ENCODE assay signal across 12 cellular contexts in the genomic region with DNA sequence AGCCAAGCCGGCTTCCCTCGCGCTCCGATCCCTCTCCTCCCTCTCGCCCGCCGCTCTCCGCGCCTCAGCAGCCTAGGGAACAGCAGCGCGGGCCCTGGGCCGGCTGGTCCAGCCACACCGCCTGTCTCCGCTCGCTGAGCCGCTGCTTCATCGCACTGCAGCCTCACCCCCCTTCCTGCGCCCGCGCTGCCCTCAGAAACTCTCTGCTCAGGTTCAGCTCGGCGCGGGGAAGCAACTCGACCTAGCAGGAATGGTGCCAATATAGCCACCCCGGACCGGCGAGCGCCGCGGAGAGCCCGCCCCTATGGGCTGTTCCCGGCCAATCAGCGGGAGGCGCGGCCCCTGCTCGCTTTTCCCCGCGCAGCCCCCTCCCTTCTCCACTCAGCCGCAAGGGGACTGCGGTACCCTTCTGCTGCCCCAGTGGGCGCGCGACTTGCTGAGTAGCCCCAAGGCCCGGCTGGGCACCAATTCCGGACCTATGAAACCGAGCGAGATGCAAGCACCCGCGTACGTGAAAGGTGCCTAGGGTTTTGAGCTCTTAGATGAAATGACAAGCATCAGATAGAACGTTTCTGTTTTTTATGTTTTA. TPM values are rescaled to one million over a fixed set of nuclear protein-coding genes. Genes with fewer than 3 reads are reported as not detected.
A peak's percentile ranks its signal among the peaks of the same experiment; 100 is the strongest.
DNase-seq lines count a peak whose midpoint lies in the region; ATAC-seq and TF ChIP-seq lines count a peak whose summit lies in the region.
"Had no signal": no experiment of that assay in that cellular context is flagged by ENCODE, and none has a peak within 500 bp of the region (broad histone marks: within the 10 kb centered on the region; RNA-seq: fewer than 3 reads in every experiment).

A gene with protein sequence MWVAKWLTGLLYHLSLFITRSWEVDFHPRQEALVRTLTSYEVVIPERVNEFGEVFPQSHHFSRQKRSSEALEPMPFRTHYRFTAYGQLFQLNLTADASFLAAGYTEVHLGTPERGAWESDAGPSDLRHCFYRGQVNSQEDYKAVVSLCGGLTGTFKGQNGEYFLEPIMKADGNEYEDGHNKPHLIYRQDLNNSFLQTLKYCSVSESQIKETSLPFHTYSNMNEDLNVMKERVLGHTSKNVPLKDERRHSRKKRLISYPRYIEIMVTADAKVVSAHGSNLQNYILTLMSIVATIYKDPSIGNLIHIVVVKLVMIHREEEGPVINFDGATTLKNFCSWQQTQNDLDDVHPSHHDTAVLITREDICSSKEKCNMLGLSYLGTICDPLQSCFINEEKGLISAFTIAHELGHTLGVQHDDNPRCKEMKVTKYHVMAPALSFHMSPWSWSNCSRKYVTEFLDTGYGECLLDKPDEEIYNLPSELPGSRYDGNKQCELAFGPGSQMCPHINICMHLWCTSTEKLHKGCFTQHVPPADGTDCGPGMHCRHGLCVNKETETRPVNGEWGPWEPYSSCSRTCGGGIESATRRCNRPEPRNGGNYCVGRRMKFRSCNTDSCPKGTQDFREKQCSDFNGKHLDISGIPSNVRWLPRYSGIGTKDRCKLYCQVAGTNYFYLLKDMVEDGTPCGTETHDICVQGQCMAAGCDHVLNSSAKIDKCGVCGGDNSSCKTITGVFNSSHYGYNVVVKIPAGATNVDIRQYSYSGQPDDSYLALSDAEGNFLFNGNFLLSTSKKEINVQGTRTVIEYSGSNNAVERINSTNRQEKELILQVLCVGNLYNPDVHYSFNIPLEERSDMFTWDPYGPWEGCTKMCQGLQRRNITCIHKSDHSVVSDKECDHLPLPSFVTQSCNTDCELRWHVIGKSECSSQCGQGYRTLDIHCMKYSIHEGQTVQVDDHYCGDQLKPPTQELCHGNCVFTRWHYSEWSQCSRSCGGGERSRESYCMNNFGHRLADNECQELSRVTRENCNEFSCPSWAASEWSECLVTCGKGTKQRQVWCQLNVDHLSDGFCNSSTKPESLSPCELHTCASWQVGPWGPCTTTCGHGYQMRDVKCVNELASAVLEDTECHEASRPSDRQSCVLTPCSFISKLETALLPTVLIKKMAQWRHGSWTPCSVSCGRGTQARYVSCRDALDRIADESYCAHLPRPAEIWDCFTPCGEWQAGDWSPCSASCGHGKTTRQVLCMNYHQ (N-terminal part only) (minus strand): TSS at position 233 of the 589 bp plus-strand sequence. CDS start 282 bp downstream, outside the sequence.

- no peak within 1 kb of the TSS for H2BK120ac ChIP-seq in trophoblast cell (ENCODE audit: insufficient read depth, low read length, poor library complexity)

- no peak within 1 kb of the TSS for H4K8ac ChIP-seq in trophoblast cell (ENCODE audit: low read depth, low read length)

- peak; percentile 55; the same call in 2 of the 3 replicates for ATAC-seq in RWPE2 (ENCODE audit: low read depth)
- ATAC-seq: effector memory CD8-positive, alpha-beta T cell had no signal

- H3K79me1 ChIP-seq in trophoblast cell (ENCODE audit: low read length) = no peaks in the 10 kb centered on the region

- H3K27ac ChIP-seq in RWPE2 (ENCODE audit: poor library complexity, severe bottlenecking) (no peak within 1 kb of the TSS), trophoblast cell (ENCODE audit: low read depth, low read length) (no peak within 1 kb of the TSS), colonic mucosa (no peak within 1 kb of the TSS)

- no peak within 1 kb of the TSS for H2AK5ac ChIP-seq in trophoblast cell (ENCODE audit: low read length)

- H4K91ac ChIP-seq in trophoblast cell (ENCODE audit: low read depth, low read length) = no peak within 1 kb of the TSS

- no CpG with 5 or more reads among the region's 51 CpGs for WGBS in trophoblast cell (ENCODE audit: extremely low coverage, insufficient coverage, insufficient read length)

- intact Hi-C loops in colonic mucosa (cut with DNase I) = no loop called here

- no peak within 1 kb of the TSS for H3K4ac ChIP-seq in trophoblast cell (ENCODE audit: low read depth, low read length)

- H2BK5ac ChIP-seq in trophoblast cell (ENCODE audit: low read depth, low read length, poor library complexity) = no peak within 1 kb of the TSS

- H4K12ac ChIP-seq in trophoblast cell (ENCODE audit: low read depth, low read length) = no peak within 1 kb of the TSS

- H3K14ac ChIP-seq in trophoblast cell (ENCODE audit: low read length) = no peak within 1 kb of the TSS

- H3K4me1 ChIP-seq in RWPE2 (ENCODE audit: insufficient read depth, poor library complexity, severe bottlenecking) (no peaks in the 10 kb centered on the region), trophoblast cell (ENCODE audit: control insufficient read depth in 1 of 2, insufficient read depth in 2 of 2, low read length in 2 of 2) (peaks cover 16 to 20% of the 10 kb centered on the region in 2 experiments), colonic mucosa (no peaks in the 10 kb centered on the region)

- H3K9me3 ChIP-seq in RWPE2 (ENCODE audit: severe bottlenecking) (no peaks in the 10 kb centered on the region), trophoblast cell (ENCODE audit: insufficient read depth, low read depth, low read length) (no peaks in the 10 kb centered on the region), colonic mucosa (no peaks in the 10 kb centered on the region)

- H3K9ac ChIP-seq in trophoblast cell (ENCODE audit: low read length) = no peak within 1 kb of the TSS
- no peak within 1 kb of the TSS for H3K9ac ChIP-seq in colonic mucosa (ENCODE audit: low read depth in 2 of 2, low read length in 2 of 2)

- H2AFZ ChIP-seq in trophoblast cell (ENCODE audit: insufficient read depth, low read length, poor library complexity) = peak within 1 kb of the TSS; percentile 96

- H3K4me2 ChIP-seq in trophoblast cell (ENCODE audit: low read length) = peak within 1 kb of the TSS; percentile 96

- H3K18ac ChIP-seq in trophoblast cell (ENCODE audit: low read length) = peak within 1 kb of the TSS; percentile 39

- H3K27me3 ChIP-seq in RWPE2 (ENCODE audit: insufficient read depth, poor library complexity, severe bottlenecking) = peaks cover 56% of the 10 kb centered on the region
- peaks cover 13% of the 10 kb centered on the region for H3K27me3 ChIP-seq in trophoblast cell (ENCODE audit: insufficient read depth, low read length)
- peaks cover 14% of the 10 kb centered on the region for H3K27me3 ChIP-seq in colonic mucosa

- H3K79me2 ChIP-seq in trophoblast cell (ENCODE audit: control insufficient read depth, insufficient read depth, low read length, poor library complexity) = peaks cover 3% of the 10 kb centered on the region

- TF ChIP-seq CTCF in RWPE2 (IDR thresholded peaks at IDR 0.05; ENCODE audit: poor library complexity, severe bottlenecking) = no peak
- no peak for TF ChIP-seq CTCF in colonic mucosa (IDR thresholded peaks at IDR 0.05)

- H3K23ac ChIP-seq in trophoblast cell (ENCODE audit: low read length) = peak within 1 kb of the TSS; percentile 18

- H3K36me3 ChIP-seq in RWPE2 (ENCODE audit: low read depth) (no peaks in the 10 kb centered on the region), trophoblast cell (ENCODE audit: control insufficient read depth in 1 of 2, insufficient read depth in 2 of 2, low read length in 2 of 2) (no peaks in the 10 kb centered on the region), colonic mucosa (no peaks in the 10 kb centered on the region)

- no peak within 1 kb of the TSS for H3K4me3 ChIP-seq in RWPE2 (ENCODE audit: severe bottlenecking)
- peak within 1 kb of the TSS; percentile 76 for H3K4me3 ChIP-seq in trophoblast cell (ENCODE audit: low read depth, low read length)
- no peak within 1 kb of the TSS for H3K4me3 ChIP-seq in colonic mucosa

- H2BK12ac ChIP-seq in trophoblast cell (ENCODE audit: low read length) = no peak within 1 kb of the TSS

- DNase-seq in GM03348 (ENCODE audit: low spot score) = peak; percentile 16
- DNase-seq in RWPE2 (ENCODE audit: low spot score) = no peak
- DNase-seq in glomerular visceral epithelial cell (ENCODE audit: extremely low spot score) = peak; percentile 31
- peak; percentile 5 to 50 for DNase-seq in trophoblast cell
- no peak for DNase-seq in activated gamma-delta T cell (lab: John Stamatoyannopoulos, UW)
- DNase-seq in putamen (ENCODE audit: low spot score) = no peak
- DNase-seq in SKM-1 treated with dmso at 0.1 percent for 144 hours (lab: John Stamatoyannopoulos, UW; ENCODE audit: unreplicated experiment) = no peak
- no peak for DNase-seq in colonic mucosa
- DNase-seq: effector memory CD8-positive, alpha-beta T cell; GDM1; NCI-H1694 treated with DMSO at 0.1 percent for 48 hours; SHP77 treated with DMSO at 0.1 percent for 48 hours had no signal

RNA-seq across cellular contexts. Expression of the gene that starts here (rescaled TPM):
- 20.3 and 21.5 TPM in 2 replicates for polyA plus RNA-seq in trophoblast cell (2013)
- not detected for total RNA-seq in colonic mucosa

Comparison
In these comparisons a context has a peak if more than half of its experiments do, and no peak if none do; other contexts are left out.
1. DNase-seq: peak in GM03348 (single experiment), glomerular visceral epithelial cell (single experiment) and trophoblast cell (2 of 2); none in RWPE2 (single experiment), activated gamma-delta T cell (single experiment), putamen (single experiment), SKM-1 treated with dmso at 0.1 percent for 144 hours (single experiment) and colonic mucosa (single experiment).